16 cellular contexts compared by ENCODE assay signal in the genomic region with DNA sequence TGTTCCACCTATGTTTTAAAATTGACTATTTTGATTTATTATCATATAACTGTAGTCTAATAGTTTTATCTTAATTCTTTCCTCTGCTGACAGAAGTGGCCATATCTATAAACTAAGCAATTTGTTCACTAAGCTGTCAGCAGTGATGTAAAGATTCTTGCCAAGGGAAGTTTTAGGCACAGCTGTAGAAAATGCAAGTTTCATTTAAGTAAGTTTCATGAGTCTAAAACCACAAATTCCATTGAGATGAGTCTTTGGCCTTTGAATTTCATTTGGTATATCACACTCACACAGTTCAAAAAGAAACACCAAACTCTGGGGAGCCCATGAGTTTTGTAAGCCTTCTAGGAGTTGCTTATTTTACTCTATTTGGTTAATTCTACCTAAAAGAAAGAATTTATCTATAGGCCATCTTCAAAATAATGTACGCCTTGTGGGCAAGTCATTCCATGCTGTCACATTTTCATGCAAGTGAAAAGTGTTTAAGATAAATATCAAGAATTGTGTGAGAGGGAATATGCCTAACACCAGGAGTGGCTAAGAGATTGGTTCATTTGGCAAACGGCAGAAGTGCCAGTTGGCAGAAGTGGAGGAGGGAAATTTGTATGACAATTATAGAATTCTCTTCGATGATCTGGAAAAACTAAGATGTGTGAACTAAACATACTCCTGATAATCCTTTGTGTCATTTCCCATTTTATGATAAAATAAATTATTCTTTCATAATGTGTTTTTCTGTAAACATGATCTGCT.
DNase-seq lines count a peak whose midpoint lies in the region; TF ChIP-seq lines count a peak whose summit lies in the region.
"Had no signal": no experiment of that assay in that cellular context is flagged by ENCODE, and none has a peak within 500 bp of the region (broad histone marks: within the 10 kb centered on the region; RNA-seq: fewer than 3 reads in every experiment).

No MANE protein-coding gene starts in this region.

- TF ChIP-seq CTCF in AG09319 (IDR thresholded peaks at IDR 0.05; ENCODE audit: low read depth, low read length) (no peak), progenitor cell of endocrine pancreas (IDR thresholded peaks at IDR 0.05; ENCODE audit: unreplicated experiment) (no peak)

- H3K27ac ChIP-seq in effector memory CD4-positive, alpha-beta T cell (ENCODE audit: insufficient read depth, low read length, poor library complexity, severe bottlenecking) = no peak overlapping the region
- H3K27ac ChIP-seq: adrenal gland, C4-2B, neutrophil, vagina, WERI-Rb-1 had no signal

- H3K4me1 Mint-ChIP-seq in progenitor cell of endocrine pancreas (ENCODE audit: low read depth) = no peaks in the 10 kb centered on the region
- H3K4me1 Mint-ChIP-seq: GM23338; stimulated activated effector memory CD8-positive, alpha-beta T cell treated with anti-CD3 and anti-CD28 coated beads, Interleukin-12 subunit alpha, Interleukin-12 subunit beta, amount 100 ng/mL, for 72 hours had no signal

- H3K4me3 ChIP-seq in effector memory CD4-positive, alpha-beta T cell (ENCODE audit: insufficient read depth, low read depth, low read length, poor library complexity, severe bottlenecking) = no peak overlapping the region
- H3K4me3 ChIP-seq: adrenal gland, GM23338, vagina had no signal

- no peaks in the 10 kb centered on the region for H3K36me3 ChIP-seq in effector memory CD4-positive, alpha-beta T cell (ENCODE audit: control insufficient read depth, insufficient read depth, low read length)
- H3K36me3 ChIP-seq: adrenal gland, neutrophil, vagina, WERI-Rb-1 had no signal

- no peaks in the 10 kb centered on the region for H3K36me3 Mint-ChIP-seq in progenitor cell of endocrine pancreas (ENCODE audit: insufficient read depth)
- H3K36me3 Mint-ChIP-seq: stimulated activated effector memory CD8-positive, alpha-beta T cell treated with anti-CD3 and anti-CD28 coated beads, Interleukin-12 subunit alpha, Interleukin-12 subunit beta, amount 100 ng/mL, for 72 hours had no signal

- peaks cover 3% of the 10 kb centered on the region for H3K9me3 Mint-ChIP-seq in progenitor cell of endocrine pancreas (ENCODE audit: low read depth)
- H3K9me3 Mint-ChIP-seq: GM23338 had no signal

- H3K27me3 ChIP-seq in effector memory CD4-positive, alpha-beta T cell (replicated peaks; ENCODE audit: control insufficient read depth, insufficient read depth, low read length, poor library complexity, severe bottlenecking) = no peaks in the 10 kb centered on the region
- H3K27me3 ChIP-seq: adrenal gland, neutrophil, vagina had no signal

- DNase-seq in AG09319 (ENCODE audit: extremely low read depth, low read depth) (peak; percentile 42), LoVo (ENCODE audit: low spot score) (peak; percentile 2), brain pericyte (ENCODE audit: low read depth, low spot score) (peak; percentile 63), kidney glomerular epithelial cell (lab: John Stamatoyannopoulos, UW) (peak; percentile 44), MV-4-11 (lab: John Stamatoyannopoulos, UW) (no peak), NCI-H2171 treated with DMSO at 0.1 percent for 48 hours (lab: John Stamatoyannopoulos, UW) (no peak), progenitor cell of endocrine pancreas (ENCODE audit: low spot score, unreplicated experiment) (no peak)
- DNase-seq in effector memory CD4-positive, alpha-beta T cell = no peak
- DNase-seq: adrenal gland, Karpas-422, WERI-Rb-1 had no signal

- no peaks in the 10 kb centered on the region for H3K9me3 ChIP-seq in effector memory CD4-positive, alpha-beta T cell (ENCODE audit: control insufficient read depth, low read length)
- H3K9me3 ChIP-seq: adrenal gland, neutrophil, vagina had no signal

- H3K4me3 Mint-ChIP-seq in progenitor cell of endocrine pancreas (ENCODE audit: low read depth) = no peak overlapping the region
- H3K4me3 Mint-ChIP-seq: GM23338; stimulated activated effector memory CD8-positive, alpha-beta T cell treated with anti-CD3 and anti-CD28 coated beads, Interleukin-12 subunit alpha, Interleukin-12 subunit beta, amount 100 ng/mL, for 72 hours had no signal

- no peaks in the 10 kb centered on the region for H3K27me3 Mint-ChIP-seq in progenitor cell of endocrine pancreas

- H3K4me1 ChIP-seq in effector memory CD4-positive, alpha-beta T cell (ENCODE audit: control insufficient read depth, insufficient read depth, low read length, poor library complexity, severe bottlenecking) = no peaks in the 10 kb centered on the region
- H3K4me1 ChIP-seq: adrenal gland, vagina had no signal

- H3K27ac Mint-ChIP-seq in progenitor cell of endocrine pancreas = no peak overlapping the region
- H3K27ac Mint-ChIP-seq: GM23338; stimulated activated effector memory CD8-positive, alpha-beta T cell treated with anti-CD3 and anti-CD28 coated beads, Interleukin-12 subunit alpha, Interleukin-12 subunit beta, amount 100 ng/mL, for 72 hours had no signal

Comparison
In these comparisons a context has a peak if more than half of its experiments do, and no peak if none do; other contexts are left out.
1. DNase-seq: peak in AG09319 (single experiment), LoVo (single experiment), brain pericyte (single experiment) and kidney glomerular epithelial cell (single experiment); none in MV-4-11 (single experiment), NCI-H2171 treated with DMSO at 0.1 percent for 48 hours (single experiment), progenitor cell of endocrine pancreas (single experiment) and effector memory CD4-positive, alpha-beta T cell (0 of 3).